Comparison of ENCODE assay signal across 1 cellular context in the genomic region with DNA sequence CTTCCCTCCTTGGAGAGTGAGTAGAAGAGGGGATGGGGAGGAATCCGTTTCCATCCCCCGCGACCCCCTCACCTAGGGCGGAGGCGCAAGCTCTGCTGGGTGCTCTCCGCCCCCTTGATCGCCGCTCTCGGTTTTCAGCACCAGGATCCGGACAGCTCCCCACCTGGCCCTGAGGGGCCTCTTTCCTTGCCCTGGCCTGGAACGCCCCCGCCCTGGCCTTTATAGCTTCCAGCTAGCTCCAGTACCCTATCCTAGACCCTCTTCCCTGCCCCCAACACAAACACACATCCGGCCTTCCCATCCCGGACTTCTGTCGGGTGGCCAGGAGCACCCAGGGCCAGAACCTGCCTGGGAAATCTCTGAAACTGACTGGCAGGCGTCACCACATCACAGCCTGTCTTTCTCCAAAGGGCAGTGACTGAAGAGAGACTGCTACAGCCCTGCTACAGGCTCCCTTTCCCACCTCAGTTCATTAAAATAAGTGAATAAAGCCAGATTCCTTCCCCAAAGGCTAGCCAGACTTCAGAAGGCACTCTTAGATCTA.
A peak's percentile ranks its signal among the peaks of the same experiment; 100 is the strongest.
TF ChIP-seq lines count a peak whose summit lies in the region.

No MANE protein-coding gene starts in this region.

TF ChIP-seq in K562, 482 proteins besides CTCF, POLR2A, EP300 and RAD21 (continued from another document and continues in another):
- TF ChIP-seq, protein P1, sequence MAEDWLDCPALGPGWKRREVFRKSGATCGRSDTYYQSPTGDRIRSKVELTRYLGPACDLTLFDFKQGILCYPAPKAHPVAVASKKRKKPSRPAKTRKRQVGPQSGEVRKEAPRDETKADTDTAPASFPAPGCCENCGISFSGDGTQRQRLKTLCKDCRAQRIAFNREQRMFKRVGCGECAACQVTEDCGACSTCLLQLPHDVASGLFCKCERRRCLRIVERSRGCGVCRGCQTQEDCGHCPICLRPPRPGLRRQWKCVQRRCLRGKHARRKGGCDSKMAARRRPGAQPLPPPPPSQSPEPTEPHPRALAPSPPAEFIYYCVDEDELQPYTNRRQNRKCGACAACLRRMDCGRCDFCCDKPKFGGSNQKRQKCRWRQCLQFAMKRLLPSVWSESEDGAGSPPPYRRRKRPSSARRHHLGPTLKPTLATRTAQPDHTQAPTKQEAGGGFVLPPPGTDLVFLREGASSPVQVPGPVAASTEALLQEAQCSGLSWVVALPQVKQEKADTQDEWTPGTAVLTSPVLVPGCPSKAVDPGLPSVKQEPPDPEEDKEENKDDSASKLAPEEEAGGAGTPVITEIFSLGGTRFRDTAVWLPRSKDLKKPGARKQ (CRISPR knock-in tag; IDR thresholded peaks at IDR 0.05), result no peak
- TF ChIP-seq ZBTB7A (IDR thresholded peaks at IDR 0.05; ENCODE audit: borderline replicate concordance, control insufficient read depth, low read depth, low read length) (peak; percentile 66; the same call in 1 of the 2 replicates), ATF2 (CRISPR knock-in tag; IDR thresholded peaks at IDR 0.05) (no peak), HNRNPUL1 (IDR thresholded peaks at IDR 0.05; ENCODE audit: low read length) (no peak), GABPB1 (CRISPR knock-in tag; IDR thresholded peaks at IDR 0.05) (peak; percentile 35; the same call in 1 of the 2 replicates), ZNF280A (IDR thresholded peaks at IDR 0.05; ENCODE audit: low read depth, partially characterized antibody) (no peak), RCOR1 (IDR thresholded peaks at IDR 0.05; ENCODE audit: borderline replicate concordance in 1 of 2, low read depth in 2 of 2, low read length in 2 of 2) (peak in 1 of 2 experiments; percentile 44; a peak in 1 of 4 replicates), IRF2 (CRISPR knock-in tag; IDR thresholded peaks at IDR 0.05) (no peak), FOSL1 (tag; conservative IDR thresholded peaks at IDR 0.05) (no peak), SMARCA4 (IDR thresholded peaks at IDR 0.05) (no peak), ZKSCAN3 (CRISPR knock-in tag; IDR thresholded peaks at IDR 0.05) (no peak), ZNF77 (CRISPR knock-in tag; IDR thresholded peaks at IDR 0.05) (no peak), ZC3H8 (IDR thresholded peaks at IDR 0.05) (no peak), KDM2B (CRISPR knock-in tag; IDR thresholded peaks at IDR 0.05) (no peak), SP1 (CRISPR knock-in tag; IDR thresholded peaks at IDR 0.05) (no peak), TAF1 (IDR thresholded peaks at IDR 0.05; ENCODE audit: control insufficient read depth, extremely low read depth, insufficient read depth, low read length, severe bottlenecking) (no peak), ZNF224 (CRISPR knock-in tag; IDR thresholded peaks at IDR 0.05) (no peak), CREB1 (IDR thresholded peaks at IDR 0.05) (no peak), CREB1 (CRISPR knock-in tag; IDR thresholded peaks at IDR 0.05) (no peak), HMG20B (CRISPR knock-in tag; IDR thresholded peaks at IDR 0.05) (no peak), ZNF23 (CRISPR knock-in tag; IDR thresholded peaks at IDR 0.05) (no peak), ETV6 (IDR thresholded peaks at IDR 0.05; ENCODE audit: borderline replicate concordance in 1 of 2, low read depth in 2 of 2, low read length in 1 of 2) (no peak), ETV6 (CRISPR knock-in tag; IDR thresholded peaks at IDR 0.05; ENCODE audit: borderline replicate concordance) (no peak), HNRNPL (IDR thresholded peaks at IDR 0.05; ENCODE audit: low read depth, low read length) (no peak), FOXA3 (CRISPR knock-in tag; conservative IDR thresholded peaks at IDR 0.05 in 1 of 2, IDR thresholded peaks at IDR 0.05 in 1 of 2) (peak in 1 of 2 experiments; percentile 38; a peak in 1 of 4 replicates), RHOXF2B (CRISPR knock-in tag; conservative IDR thresholded peaks at IDR 0.05) (no peak), DMBX1 (CRISPR knock-in tag; IDR thresholded peaks at IDR 0.05; ENCODE audit: borderline replicate concordance) (peak; percentile 62; the same call in 1 of the 2 replicates), EWSR1 (IDR thresholded peaks at IDR 0.05; ENCODE audit: borderline replicate concordance, low read depth, partially characterized antibody) (no peak)
- TF ChIP-seq, protein P2, sequence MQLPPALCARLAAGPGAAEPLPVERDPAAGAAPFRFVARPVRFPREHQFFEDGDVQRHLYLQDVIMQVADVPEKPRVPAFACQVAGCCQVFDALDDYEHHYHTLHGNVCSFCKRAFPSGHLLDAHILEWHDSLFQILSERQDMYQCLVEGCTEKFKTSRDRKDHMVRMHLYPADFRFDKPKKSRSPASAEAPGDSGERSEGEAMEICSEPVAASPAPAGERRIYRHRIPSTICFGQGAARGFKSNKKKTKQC (CRISPR knock-in tag; IDR thresholded peaks at IDR 0.05), result peak; percentile 87
- TF ChIP-seq, protein P3, sequence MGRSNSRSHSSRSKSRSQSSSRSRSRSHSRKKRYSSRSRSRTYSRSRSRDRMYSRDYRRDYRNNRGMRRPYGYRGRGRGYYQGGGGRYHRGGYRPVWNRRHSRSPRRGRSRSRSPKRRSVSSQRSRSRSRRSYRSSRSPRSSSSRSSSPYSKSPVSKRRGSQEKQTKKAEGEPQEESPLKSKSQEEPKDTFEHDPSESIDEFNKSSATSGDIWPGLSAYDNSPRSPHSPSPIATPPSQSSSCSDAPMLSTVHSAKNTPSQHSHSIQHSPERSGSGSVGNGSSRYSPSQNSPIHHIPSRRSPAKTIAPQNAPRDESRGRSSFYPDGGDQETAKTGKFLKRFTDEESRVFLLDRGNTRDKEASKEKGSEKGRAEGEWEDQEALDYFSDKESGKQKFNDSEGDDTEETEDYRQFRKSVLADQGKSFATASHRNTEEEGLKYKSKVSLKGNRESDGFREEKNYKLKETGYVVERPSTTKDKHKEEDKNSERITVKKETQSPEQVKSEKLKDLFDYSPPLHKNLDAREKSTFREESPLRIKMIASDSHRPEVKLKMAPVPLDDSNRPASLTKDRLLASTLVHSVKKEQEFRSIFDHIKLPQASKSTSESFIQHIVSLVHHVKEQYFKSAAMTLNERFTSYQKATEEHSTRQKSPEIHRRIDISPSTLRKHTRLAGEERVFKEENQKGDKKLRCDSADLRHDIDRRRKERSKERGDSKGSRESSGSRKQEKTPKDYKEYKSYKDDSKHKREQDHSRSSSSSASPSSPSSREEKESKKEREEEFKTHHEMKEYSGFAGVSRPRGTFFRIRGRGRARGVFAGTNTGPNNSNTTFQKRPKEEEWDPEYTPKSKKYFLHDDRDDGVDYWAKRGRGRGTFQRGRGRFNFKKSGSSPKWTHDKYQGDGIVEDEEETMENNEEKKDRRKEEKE (IDR thresholded peaks at IDR 0.05; ENCODE audit: borderline replicate concordance in 1 of 2, control insufficient read depth in 1 of 2, low read depth in 2 of 2, low read length in 1 of 2), result no peak
- TF ChIP-seq, protein P4, sequence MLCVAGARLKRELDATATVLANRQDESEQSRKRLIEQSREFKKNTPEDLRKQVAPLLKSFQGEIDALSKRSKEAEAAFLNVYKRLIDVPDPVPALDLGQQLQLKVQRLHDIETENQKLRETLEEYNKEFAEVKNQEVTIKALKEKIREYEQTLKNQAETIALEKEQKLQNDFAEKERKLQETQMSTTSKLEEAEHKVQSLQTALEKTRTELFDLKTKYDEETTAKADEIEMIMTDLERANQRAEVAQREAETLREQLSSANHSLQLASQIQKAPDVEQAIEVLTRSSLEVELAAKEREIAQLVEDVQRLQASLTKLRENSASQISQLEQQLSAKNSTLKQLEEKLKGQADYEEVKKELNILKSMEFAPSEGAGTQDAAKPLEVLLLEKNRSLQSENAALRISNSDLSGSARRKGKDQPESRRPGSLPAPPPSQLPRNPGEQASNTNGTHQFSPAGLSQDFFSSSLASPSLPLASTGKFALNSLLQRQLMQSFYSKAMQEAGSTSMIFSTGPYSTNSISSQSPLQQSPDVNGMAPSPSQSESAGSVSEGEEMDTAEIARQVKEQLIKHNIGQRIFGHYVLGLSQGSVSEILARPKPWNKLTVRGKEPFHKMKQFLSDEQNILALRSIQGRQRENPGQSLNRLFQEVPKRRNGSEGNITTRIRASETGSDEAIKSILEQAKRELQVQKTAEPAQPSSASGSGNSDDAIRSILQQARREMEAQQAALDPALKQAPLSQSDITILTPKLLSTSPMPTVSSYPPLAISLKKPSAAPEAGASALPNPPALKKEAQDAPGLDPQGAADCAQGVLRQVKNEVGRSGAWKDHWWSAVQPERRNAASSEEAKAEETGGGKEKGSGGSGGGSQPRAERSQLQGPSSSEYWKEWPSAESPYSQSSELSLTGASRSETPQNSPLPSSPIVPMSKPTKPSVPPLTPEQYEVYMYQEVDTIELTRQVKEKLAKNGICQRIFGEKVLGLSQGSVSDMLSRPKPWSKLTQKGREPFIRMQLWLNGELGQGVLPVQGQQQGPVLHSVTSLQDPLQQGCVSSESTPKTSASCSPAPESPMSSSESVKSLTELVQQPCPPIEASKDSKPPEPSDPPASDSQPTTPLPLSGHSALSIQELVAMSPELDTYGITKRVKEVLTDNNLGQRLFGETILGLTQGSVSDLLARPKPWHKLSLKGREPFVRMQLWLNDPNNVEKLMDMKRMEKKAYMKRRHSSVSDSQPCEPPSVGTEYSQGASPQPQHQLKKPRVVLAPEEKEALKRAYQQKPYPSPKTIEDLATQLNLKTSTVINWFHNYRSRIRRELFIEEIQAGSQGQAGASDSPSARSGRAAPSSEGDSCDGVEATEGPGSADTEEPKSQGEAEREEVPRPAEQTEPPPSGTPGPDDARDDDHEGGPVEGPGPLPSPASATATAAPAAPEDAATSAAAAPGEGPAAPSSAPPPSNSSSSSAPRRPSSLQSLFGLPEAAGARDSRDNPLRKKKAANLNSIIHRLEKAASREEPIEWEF (CRISPR knock-in tag; IDR thresholded peaks at IDR 0.05), result no peak
- TF ChIP-seq, protein P5, sequence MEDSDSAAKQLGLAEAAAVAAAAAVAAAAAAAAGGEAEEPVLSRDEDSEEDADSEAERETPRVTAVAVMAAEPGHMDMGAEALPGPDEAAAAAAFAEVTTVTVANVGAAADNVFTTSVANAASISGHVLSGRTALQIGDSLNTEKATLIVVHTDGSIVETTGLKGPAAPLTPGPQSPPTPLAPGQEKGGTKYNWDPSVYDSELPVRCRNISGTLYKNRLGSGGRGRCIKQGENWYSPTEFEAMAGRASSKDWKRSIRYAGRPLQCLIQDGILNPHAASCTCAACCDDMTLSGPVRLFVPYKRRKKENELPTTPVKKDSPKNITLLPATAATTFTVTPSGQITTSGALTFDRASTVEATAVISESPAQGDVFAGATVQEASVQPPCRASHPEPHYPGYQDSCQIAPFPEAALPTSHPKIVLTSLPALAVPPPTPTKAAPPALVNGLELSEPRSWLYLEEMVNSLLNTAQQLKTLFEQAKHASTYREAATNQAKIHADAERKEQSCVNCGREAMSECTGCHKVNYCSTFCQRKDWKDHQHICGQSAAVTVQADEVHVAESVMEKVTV (CRISPR knock-in tag; IDR thresholded peaks at IDR 0.05), result no peak
- TF ChIP-seq, protein P6, sequence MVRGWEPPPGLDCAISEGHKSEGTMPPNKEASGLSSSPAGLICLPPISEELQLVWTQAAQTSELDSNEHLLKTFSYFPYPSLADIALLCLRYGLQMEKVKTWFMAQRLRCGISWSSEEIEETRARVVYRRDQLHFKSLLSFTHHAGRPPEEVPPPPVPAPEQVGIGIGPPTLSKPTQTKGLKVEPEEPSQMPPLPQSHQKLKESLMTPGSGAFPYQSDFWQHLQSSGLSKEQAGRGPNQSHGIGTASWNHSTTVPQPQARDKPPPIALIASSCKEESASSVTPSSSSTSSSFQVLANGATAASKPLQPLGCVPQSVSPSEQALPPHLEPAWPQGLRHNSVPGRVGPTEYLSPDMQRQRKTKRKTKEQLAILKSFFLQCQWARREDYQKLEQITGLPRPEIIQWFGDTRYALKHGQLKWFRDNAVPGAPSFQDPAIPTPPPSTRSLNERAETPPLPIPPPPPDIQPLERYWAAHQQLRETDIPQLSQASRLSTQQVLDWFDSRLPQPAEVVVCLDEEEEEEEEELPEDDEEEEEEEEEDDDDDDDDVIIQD (CRISPR knock-in tag; IDR thresholded peaks at IDR 0.05), result no peak
- TF ChIP-seq, protein P7, sequence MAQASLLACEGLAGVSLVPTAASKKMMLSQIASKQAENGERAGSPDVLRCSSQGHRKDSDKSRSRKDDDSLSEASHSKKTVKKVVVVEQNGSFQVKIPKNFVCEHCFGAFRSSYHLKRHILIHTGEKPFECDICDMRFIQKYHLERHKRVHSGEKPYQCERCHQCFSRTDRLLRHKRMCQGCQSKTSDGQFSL (CRISPR knock-in tag; IDR thresholded peaks at IDR 0.05), result no peak
- TF ChIP-seq, protein P7 (tag; IDR thresholded peaks at IDR 0.05), result no peak
